In the genomic region with DNA sequence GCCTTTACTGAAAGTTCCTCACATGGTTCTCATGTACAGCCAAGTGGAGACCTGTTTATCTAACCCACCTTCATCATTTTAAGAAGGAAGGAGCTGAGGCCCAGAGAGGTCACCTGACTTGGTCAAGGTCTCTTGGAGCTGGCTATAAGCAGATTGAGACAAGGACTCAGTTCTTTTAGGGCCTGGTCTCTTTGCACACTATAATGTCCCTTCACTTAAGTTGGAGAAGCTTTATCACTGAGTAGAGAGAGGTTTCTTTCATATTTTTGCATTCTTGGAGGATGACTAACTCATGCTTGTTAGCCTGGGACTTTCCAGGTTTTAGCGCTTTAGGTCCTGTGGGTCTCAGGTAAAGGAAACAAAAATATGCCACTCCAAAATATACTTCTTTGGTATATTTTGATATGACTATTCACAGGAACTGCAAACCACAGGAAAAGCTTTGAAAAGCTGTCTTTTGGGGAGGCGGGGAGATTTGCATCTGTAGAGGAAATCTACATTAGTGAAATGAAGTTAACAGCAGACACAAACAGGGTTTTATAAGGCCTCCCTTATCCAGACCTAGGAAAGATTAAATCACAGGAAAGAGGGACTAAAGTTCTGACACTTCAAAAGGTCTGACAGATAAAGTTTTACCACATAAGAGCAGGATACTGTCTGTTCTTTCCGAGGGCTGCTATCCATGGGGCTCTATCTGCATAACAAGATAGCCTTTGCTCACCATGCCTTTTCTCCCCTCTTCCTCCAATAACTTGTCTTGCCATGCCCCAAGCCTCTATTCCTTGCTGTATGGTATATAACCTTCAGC, we compare ENCODE assay signal across 8 cellular contexts.
DNase-seq lines count a peak whose midpoint lies in the region; ATAC-seq and TF ChIP-seq lines count a peak whose summit lies in the region.

No MANE protein-coding gene starts in this region.

- no peak for TF ChIP-seq POLR2A in sigmoid colon (IDR thresholded peaks at IDR 0.05)

- H3K27ac ChIP-seq in colonic mucosa (peak overlapping the region; percentile 1), sigmoid colon (no peak overlapping the region)

- H3K4me1 ChIP-seq in colonic mucosa = no peaks in the 10 kb centered on the region
- H3K4me1 ChIP-seq in sigmoid colon = no peaks in the 10 kb centered on the region

- intact Hi-C loops in colonic mucosa (cut with DNase I) (no loop called here), posterior vena cava (cut with DNase I) (no loop called here), sigmoid colon (cut with DNase I) (no loop called here)

- H3K4me3 ChIP-seq in GM06990 (replicated peaks; ENCODE audit: low read depth, low read length) (peak overlapping the region; percentile 0; the same call in 1 of the 2 replicates), colonic mucosa (no peak overlapping the region), sigmoid colon (no peak overlapping the region)

- no peaks in the 10 kb centered on the region for H3K9me3 ChIP-seq in colonic mucosa
- H3K9me3 ChIP-seq in sigmoid colon = no peaks in the 10 kb centered on the region

- DNase-seq in GM06990 (ENCODE audit: extremely low read depth, insufficient read length) (peak; percentile 31), SW480 (ENCODE audit: low spot score) (peak; percentile 89), colonic mucosa (no peak), posterior vena cava (ENCODE audit: low spot score) (no peak), sigmoid colon (no peak), GOT3 (lab: John Stamatoyannopoulos, UW) (no peak)
- DNase-seq in stimulated activated naive CD4-positive, alpha-beta T cell treated with Interleukin-2 at 50 U/mL for 16 hours (lab: John Stamatoyannopoulos, UW) = peak; percentile 44

- TF ChIP-seq EP300 in sigmoid colon (IDR thresholded peaks at IDR 0.05) = no peak

- H3K9ac ChIP-seq in colonic mucosa (ENCODE audit: low read depth in 2 of 2, low read length in 2 of 2) = no peak overlapping the region

- 44 to 77% methylated on average over 3 of the region's 3 CpGs for WGBS in sigmoid colon, 2 donors

- H3K36me3 ChIP-seq in GM06990 (ENCODE audit: control insufficient read depth, insufficient read depth, low read length) (no peaks in the 10 kb centered on the region), colonic mucosa (no peaks in the 10 kb centered on the region), sigmoid colon (no peaks in the 10 kb centered on the region)

- H3K27me3 ChIP-seq in GM06990 (replicated peaks; ENCODE audit: control insufficient read depth, insufficient read depth, low read length) = no peaks in the 10 kb centered on the region
- no peaks in the 10 kb centered on the region for H3K27me3 ChIP-seq in colonic mucosa
- H3K27me3 ChIP-seq in sigmoid colon = no peaks in the 10 kb centered on the region

- peak; percentile 68 for ATAC-seq in HG02623 (IDR thresholded peaks at IDR 0.05; ENCODE audit: unreplicated experiment)

- no peak for TF ChIP-seq CTCF in GM06990 (IDR thresholded peaks at IDR 0.05; ENCODE audit: insufficient read depth, low read length, poor library complexity, severe bottlenecking)
- TF ChIP-seq CTCF in colonic mucosa (IDR thresholded peaks at IDR 0.05) = no peak
- no peak for TF ChIP-seq CTCF in sigmoid colon (IDR thresholded peaks at IDR 0.05)

Comparison
In these comparisons a context has a peak if more than half of its experiments do, and no peak if none do; other contexts are left out.
1. DNase-seq: peak in GM06990 (single experiment), SW480 (single experiment) and stimulated activated naive CD4-positive, alpha-beta T cell treated with Interleukin-2 at 50 U/mL for 16 hours (single experiment); none in colonic mucosa (single experiment), posterior vena cava (single experiment), sigmoid colon (single experiment) and GOT3 (single experiment).